1 cellular context compared by ENCODE assay signal in the genomic region with DNA sequence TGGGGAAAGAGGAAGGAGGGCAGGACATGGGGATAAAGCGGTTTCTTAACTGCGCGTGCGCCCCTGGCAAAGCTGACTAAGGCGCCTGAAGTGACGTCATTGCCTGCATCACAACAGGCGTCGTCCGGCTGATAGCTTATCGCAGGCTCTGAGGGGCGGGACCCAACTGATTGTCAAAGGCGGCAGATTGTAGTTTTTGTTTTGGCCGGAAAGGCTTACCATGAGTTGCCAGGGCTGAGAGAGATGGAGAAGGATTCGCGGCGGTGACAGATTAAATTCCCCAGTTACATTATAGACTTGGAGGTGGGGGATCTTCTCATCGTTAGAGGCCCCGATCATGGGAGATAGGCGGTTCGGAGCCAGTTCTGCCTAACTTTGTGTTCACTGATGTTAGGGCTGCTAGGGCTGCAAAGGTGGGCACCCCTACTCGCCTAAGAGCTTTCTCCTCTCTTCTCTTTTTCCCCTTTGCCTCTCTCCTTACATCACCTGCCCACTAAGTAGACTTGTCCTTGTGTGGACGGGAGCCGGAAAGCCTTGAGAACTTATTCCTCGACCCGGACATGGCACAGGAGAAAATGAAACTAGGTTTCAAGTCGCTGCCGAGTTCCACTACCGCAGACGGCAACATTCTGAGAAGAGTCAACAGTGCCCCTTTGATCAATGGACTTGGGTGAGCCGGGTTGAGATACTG.
TF ChIP-seq lines count a peak whose summit lies in the region.

No MANE protein-coding gene starts in this region.

TF ChIP-seq in K562, 482 proteins besides CTCF, POLR2A, EP300 and RAD21 (continued from another document and continues in another):
- TF ChIP-seq, protein P1, sequence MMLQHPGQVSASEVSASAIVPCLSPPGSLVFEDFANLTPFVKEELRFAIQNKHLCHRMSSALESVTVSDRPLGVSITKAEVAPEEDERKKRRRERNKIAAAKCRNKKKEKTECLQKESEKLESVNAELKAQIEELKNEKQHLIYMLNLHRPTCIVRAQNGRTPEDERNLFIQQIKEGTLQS (IDR thresholded peaks at IDR 0.05): peak; percentile 99
- TF ChIP-seq, protein P1 (CRISPR knock-in tag; conservative IDR thresholded peaks at IDR 0.05): no peak
- TF ChIP-seq RFX1 (IDR thresholded peaks at IDR 0.05) (no peak; the same call in 1 of the 2 replicates), KHSRP (IDR thresholded peaks at IDR 0.05) (peak; percentile 80), CEBPB (tag; IDR thresholded peaks at IDR 0.05) (no peak), ZNF165 (CRISPR knock-in tag; IDR thresholded peaks at IDR 0.05; ENCODE audit: borderline replicate concordance) (no peak), KAT8 (IDR thresholded peaks at IDR 0.05; ENCODE audit: low read depth) (no peak), MIER1 (IDR thresholded peaks at IDR 0.05; ENCODE audit: low read depth) (no peak), SMARCC2 (IDR thresholded peaks at IDR 0.05; ENCODE audit: low read depth) (no peak), ZFP1 (CRISPR knock-in tag; IDR thresholded peaks at IDR 0.05) (no peak), CREM (IDR thresholded peaks at IDR 0.05; ENCODE audit: low read depth) (peak; percentile 99), ZNF316 (IDR thresholded peaks at IDR 0.05) (no peak), ZNF224 (CRISPR knock-in tag; IDR thresholded peaks at IDR 0.05) (no peak), PHF20 (IDR thresholded peaks at IDR 0.05; ENCODE audit: partially characterized antibody) (peak; percentile 52), ZNF76 (CRISPR knock-in tag; IDR thresholded peaks at IDR 0.05; ENCODE audit: borderline replicate concordance) (no peak), ZNF175 (CRISPR knock-in tag; IDR thresholded peaks at IDR 0.05; ENCODE audit: low read depth) (peak; percentile 51; the same call in 1 of the 2 replicates), LCOR (CRISPR knock-in tag; IDR thresholded peaks at IDR 0.05) (no peak), ASH1L (IDR thresholded peaks at IDR 0.05; ENCODE audit: borderline replicate concordance, low read depth, partially characterized antibody) (no peak), CC2D1A (IDR thresholded peaks at IDR 0.05) (peak; percentile 74; the same call in 1 of the 2 replicates), ZC3H4 (CRISPR knock-in tag; IDR thresholded peaks at IDR 0.05; ENCODE audit: borderline replicate concordance) (peak; percentile 47; the same call in 1 of the 2 replicates), FOXJ2 (tag; IDR thresholded peaks at IDR 0.05) (0 out of 2 replicates have a peak, but pooled peaks have one; percentile 27), MTF1 (CRISPR knock-in tag; IDR thresholded peaks at IDR 0.05; ENCODE audit: borderline replicate concordance) (no peak)
- TF ChIP-seq, protein P2, sequence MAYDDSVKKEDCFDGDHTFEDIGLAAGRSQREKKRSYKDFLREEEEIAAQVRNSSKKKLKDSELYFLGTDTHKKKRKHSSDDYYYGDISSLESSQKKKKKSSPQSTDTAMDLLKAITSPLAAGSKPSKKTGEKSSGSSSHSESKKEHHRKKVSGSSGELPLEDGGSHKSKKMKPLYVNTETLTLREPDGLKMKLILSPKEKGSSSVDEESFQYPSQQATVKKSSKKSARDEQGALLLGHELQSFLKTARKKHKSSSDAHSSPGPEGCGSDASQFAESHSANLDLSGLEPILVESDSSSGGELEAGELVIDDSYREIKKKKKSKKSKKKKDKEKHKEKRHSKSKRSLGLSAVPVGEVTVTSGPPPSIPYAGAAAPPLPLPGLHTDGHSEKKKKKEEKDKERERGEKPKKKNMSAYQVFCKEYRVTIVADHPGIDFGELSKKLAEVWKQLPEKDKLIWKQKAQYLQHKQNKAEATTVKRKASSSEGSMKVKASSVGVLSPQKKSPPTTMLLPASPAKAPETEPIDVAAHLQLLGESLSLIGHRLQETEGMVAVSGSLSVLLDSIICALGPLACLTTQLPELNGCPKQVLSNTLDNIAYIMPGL (CRISPR knock-in tag; IDR thresholded peaks at IDR 0.05): no peak
- TF ChIP-seq, protein P3, sequence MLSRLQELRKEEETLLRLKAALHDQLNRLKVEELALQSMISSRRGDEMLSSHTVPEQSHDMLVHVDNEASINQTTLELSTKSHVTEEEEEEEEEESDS (CRISPR knock-in tag; IDR thresholded peaks at IDR 0.05): no peak
- TF ChIP-seq, protein P4, sequence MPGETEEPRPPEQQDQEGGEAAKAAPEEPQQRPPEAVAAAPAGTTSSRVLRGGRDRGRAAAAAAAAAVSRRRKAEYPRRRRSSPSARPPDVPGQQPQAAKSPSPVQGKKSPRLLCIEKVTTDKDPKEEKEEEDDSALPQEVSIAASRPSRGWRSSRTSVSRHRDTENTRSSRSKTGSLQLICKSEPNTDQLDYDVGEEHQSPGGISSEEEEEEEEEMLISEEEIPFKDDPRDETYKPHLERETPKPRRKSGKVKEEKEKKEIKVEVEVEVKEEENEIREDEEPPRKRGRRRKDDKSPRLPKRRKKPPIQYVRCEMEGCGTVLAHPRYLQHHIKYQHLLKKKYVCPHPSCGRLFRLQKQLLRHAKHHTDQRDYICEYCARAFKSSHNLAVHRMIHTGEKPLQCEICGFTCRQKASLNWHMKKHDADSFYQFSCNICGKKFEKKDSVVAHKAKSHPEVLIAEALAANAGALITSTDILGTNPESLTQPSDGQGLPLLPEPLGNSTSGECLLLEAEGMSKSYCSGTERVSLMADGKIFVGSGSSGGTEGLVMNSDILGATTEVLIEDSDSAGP (CRISPR knock-in tag; IDR thresholded peaks at IDR 0.05): no peak
- TF ChIP-seq, protein P5, sequence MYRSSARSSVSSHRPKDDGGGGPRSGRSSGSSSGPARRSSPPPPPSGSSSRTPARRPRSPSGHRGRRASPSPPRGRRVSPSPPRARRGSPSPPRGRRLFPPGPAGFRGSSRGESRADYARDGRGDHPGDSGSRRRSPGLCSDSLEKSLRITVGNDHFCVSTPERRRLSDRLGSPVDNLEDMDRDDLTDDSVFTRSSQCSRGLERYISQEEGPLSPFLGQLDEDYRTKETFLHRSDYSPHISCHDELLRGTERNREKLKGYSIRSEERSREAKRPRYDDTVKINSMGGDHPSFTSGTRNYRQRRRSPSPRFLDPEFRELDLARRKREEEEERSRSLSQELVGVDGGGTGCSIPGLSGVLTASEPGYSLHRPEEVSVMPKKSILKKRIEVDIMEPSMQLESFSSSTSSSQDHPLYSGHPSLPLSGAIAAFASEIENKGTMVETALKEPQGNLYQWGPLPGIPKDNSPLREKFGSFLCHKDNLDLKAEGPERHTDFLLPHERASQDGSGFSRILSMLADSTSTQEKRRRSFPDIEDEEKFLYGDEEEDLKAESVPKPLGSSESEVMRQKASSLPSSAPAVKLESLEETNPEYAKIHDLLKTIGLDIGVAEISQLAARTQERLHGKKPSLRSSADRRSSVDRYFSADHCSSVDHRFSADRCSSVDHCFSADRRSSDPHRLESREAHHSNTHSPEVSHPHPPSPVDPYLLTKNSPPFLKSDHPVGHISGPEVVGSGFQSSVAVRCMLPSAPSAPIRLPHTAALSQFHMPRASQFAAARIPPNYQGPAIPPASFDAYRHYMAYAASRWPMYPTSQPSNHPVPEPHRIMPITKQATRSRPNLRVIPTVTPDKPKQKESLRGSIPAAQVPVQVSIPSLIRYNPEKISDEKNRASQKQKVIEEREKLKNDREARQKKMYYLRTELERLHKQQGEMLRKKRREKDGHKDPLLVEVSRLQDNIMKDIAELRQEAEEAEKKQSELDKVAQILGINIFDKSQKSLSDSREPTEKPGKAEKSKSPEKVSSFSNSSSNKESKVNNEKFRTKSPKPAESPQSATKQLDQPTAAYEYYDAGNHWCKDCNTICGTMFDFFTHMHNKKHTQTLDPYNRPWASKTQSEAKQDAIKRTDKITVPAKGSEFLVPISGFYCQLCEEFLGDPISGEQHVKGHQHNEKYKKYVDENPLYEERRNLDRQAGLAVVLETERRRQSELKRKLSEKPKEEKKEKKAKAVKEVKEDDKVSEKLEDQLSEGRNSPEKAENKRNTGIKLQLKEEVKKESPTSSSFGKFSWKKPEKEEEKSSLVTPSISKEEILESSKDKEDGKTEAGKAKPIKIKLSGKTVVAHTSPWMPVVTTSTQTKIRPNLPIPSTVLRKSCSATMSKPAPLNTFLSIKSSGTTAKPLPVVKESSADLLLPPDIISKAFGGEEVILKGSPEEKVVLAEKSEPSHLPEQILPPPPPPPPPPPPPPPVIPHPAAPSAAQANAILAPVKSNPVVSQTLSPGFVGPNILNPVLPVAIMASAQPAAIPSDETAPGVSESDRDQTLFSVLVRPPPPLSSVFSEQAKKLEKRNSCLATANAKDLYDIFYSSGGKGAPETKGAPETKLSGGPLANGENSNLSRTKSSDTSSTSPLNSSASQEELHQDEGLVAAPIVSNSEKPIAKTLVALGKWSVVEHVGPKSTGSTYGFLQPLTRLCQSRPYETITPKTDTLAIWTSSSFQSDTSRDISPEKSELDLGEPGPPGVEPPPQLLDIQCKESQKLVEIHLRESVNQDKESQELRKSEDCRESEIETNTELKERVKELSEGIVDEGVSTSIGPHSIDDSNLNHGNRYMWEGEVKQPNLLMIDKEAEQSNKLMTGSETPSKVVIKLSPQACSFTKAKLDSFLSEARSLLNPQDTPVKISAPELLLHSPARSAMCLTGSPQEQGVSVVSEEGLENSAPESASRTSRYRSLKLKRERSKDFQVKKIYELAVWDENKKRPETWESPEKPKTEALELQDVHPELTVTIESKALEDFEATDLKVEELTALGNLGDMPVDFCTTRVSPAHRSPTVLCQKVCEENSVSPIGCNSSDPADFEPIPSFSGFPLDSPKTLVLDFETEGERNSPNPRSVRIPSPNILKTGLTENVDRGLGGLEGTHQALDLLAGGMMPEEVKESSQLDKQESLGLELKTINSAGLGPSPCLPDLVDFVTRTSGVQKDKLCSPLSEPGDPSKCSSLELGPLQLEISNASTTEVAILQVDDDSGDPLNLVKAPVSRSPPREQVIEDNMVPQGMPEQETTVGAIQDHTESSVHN (IDR thresholded peaks at IDR 0.05; ENCODE audit: borderline replicate concordance in 1 of 2, low read depth in 1 of 2): peak in 1 of 2 experiments; percentile 44; a peak in 1 of 4 replicates
- TF ChIP-seq, protein P6, sequence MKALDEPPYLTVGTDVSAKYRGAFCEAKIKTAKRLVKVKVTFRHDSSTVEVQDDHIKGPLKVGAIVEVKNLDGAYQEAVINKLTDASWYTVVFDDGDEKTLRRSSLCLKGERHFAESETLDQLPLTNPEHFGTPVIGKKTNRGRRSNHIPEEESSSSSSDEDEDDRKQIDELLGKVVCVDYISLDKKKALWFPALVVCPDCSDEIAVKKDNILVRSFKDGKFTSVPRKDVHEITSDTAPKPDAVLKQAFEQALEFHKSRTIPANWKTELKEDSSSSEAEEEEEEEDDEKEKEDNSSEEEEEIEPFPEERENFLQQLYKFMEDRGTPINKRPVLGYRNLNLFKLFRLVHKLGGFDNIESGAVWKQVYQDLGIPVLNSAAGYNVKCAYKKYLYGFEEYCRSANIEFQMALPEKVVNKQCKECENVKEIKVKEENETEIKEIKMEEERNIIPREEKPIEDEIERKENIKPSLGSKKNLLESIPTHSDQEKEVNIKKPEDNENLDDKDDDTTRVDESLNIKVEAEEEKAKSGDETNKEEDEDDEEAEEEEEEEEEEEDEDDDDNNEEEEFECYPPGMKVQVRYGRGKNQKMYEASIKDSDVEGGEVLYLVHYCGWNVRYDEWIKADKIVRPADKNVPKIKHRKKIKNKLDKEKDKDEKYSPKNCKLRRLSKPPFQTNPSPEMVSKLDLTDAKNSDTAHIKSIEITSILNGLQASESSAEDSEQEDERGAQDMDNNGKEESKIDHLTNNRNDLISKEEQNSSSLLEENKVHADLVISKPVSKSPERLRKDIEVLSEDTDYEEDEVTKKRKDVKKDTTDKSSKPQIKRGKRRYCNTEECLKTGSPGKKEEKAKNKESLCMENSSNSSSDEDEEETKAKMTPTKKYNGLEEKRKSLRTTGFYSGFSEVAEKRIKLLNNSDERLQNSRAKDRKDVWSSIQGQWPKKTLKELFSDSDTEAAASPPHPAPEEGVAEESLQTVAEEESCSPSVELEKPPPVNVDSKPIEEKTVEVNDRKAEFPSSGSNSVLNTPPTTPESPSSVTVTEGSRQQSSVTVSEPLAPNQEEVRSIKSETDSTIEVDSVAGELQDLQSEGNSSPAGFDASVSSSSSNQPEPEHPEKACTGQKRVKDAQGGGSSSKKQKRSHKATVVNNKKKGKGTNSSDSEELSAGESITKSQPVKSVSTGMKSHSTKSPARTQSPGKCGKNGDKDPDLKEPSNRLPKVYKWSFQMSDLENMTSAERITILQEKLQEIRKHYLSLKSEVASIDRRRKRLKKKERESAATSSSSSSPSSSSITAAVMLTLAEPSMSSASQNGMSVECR (CRISPR knock-in tag; IDR thresholded peaks at IDR 0.05): no peak
- TF ChIP-seq, protein P7, sequence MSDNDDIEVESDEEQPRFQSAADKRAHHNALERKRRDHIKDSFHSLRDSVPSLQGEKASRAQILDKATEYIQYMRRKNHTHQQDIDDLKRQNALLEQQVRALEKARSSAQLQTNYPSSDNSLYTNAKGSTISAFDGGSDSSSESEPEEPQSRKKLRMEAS (CRISPR knock-in tag; IDR thresholded peaks at IDR 0.05): no peak
- TF ChIP-seq, protein P8, sequence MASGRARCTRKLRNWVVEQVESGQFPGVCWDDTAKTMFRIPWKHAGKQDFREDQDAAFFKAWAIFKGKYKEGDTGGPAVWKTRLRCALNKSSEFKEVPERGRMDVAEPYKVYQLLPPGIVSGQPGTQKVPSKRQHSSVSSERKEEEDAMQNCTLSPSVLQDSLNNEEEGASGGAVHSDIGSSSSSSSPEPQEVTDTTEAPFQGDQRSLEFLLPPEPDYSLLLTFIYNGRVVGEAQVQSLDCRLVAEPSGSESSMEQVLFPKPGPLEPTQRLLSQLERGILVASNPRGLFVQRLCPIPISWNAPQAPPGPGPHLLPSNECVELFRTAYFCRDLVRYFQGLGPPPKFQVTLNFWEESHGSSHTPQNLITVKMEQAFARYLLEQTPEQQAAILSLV (tag; IDR thresholded peaks at IDR 0.05): no peak
- TF ChIP-seq, protein P9, sequence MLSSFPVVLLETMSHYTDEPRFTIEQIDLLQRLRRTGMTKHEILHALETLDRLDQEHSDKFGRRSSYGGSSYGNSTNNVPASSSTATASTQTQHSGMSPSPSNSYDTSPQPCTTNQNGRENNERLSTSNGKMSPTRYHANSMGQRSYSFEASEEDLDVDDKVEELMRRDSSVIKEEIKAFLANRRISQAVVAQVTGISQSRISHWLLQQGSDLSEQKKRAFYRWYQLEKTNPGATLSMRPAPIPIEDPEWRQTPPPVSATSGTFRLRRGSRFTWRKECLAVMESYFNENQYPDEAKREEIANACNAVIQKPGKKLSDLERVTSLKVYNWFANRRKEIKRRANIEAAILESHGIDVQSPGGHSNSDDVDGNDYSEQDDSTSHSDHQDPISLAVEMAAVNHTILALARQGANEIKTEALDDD (IDR thresholded peaks at IDR 0.05): peak; percentile 25; the same call in 1 of the 2 replicates
- TF ChIP-seq, protein P10, sequence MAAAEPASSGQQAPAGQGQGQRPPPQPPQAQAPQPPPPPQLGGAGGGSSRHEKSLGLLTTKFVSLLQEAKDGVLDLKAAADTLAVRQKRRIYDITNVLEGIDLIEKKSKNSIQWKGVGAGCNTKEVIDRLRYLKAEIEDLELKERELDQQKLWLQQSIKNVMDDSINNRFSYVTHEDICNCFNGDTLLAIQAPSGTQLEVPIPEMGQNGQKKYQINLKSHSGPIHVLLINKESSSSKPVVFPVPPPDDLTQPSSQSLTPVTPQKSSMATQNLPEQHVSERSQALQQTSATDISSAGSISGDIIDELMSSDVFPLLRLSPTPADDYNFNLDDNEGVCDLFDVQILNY (CRISPR knock-in tag; IDR thresholded peaks at IDR 0.05): no peak
